ENCODE assay signal across 1 cellular context in genomic region chrX:53211391-53211978, GRCh38.
TF ChIP-seq lines count a peak whose summit lies in the region.

No MANE protein-coding gene starts in this region.

TF ChIP-seq in IMR-90, 13 proteins besides CTCF, POLR2A, EP300 and RAD21:
- no peak for TF ChIP-seq BHLHE40 (IDR thresholded peaks at IDR 0.05; ENCODE audit: low read depth, low read length)
- TF ChIP-seq NFE2L2 (IDR thresholded peaks at IDR 0.05; ENCODE audit: low read depth, low read length): no peak
- no peak for TF ChIP-seq SMC3 (IDR thresholded peaks at IDR 0.05; ENCODE audit: low read depth, low read length)
